22 cellular contexts compared by ENCODE assay signal in the genomic region with DNA sequence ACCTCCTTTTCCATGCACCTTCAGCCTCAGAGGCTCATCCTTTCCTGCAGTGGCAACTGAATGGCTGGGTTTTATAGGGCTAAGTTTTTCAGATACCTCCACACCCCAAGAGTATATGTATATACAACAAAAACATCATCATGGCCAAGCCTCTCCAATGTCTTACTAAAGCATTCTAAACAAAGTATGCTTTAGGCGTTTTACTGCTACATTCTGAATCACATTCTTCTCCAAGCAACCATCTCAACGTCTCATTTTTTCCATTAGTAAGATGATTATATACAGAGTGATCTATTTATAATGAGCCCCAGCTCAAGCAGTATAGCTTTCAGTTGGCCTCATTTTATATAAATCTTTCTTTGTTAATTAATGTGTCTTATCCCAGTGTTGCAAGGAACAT.
"Had no signal": no experiment of that assay in that cellular context is flagged by ENCODE, and none has a peak within 500 bp of the region (broad histone marks: within the 10 kb centered on the region; RNA-seq: fewer than 3 reads in every experiment).

No MANE protein-coding gene starts in this region.

- H3K4me3 Mint-ChIP-seq: activated naive CD4-positive, alpha-beta T cell treated with anti-CD3 and anti-CD28 coated beads for 36 hours; endodermal cell; neural crest cell had no signal

- H3K36me3 Mint-ChIP-seq: brain had no signal

- DNase-seq: activated CD4-positive, alpha-beta T cell treated with anti-CD3 and anti-CD28 coated beads, Interleukin-2, amount 50 U/mL, for 48 hours; activated naive CD4-positive, alpha-beta T cell treated with anti-CD3 and anti-CD28 coated beads for 36 hours; anterior cingulate cortex; caudate nucleus; endodermal cell; gastrocnemius medialis; head of caudate nucleus; kidney; midbrain; psoas muscle; right cardiac atrium; stimulated activated naive CD8-positive, alpha-beta T cell treated with anti-CD3 and anti-CD28 coated beads, Interleukin-15, Interleukin-2, amounts not matched to agents 100 U/mL and 50 U/mL, for 24 hours; T-helper 2 cell; uterus; WERI-Rb-1 had no signal

- H3K27ac ChIP-seq: epithelial cell of prostate, gastrocnemius medialis, psoas muscle, skin epidermis, tibial nerve, uterus, WERI-Rb-1 had no signal

- H3K36me3 ChIP-seq: gastrocnemius medialis, tibial nerve, uterus, WERI-Rb-1 had no signal

- H3K27me3 Mint-ChIP-seq: brain had no signal

- ATAC-seq: gastrocnemius medialis; left lobe of liver; psoas muscle; stimulated activated naive CD8-positive, alpha-beta T cell treated with anti-CD3 and anti-CD28 coated beads, Interleukin-15, Interleukin-2, amounts not matched to agents 100 U/mL and 50 U/mL, for 24 hours had no signal

- H3K4me3 ChIP-seq: gastrocnemius medialis, lung, psoas muscle, skin epidermis, tibial nerve, uterus had no signal

- H3K9me3 Mint-ChIP-seq: activated naive CD4-positive, alpha-beta T cell treated with anti-CD3 and anti-CD28 coated beads for 36 hours; neural crest cell had no signal

- H3K9me3 ChIP-seq: gastrocnemius medialis, psoas muscle, tibial nerve, uterus had no signal

- H3K27me3 ChIP-seq: gastrocnemius medialis, tibial nerve, uterus had no signal

- H3K27ac Mint-ChIP-seq: activated naive CD4-positive, alpha-beta T cell treated with anti-CD3 and anti-CD28 coated beads for 36 hours; endodermal cell had no signal

- H3K4me1 ChIP-seq: psoas muscle, tibial nerve, uterus had no signal
